ENCODE assay signal across 3 cellular contexts in the genomic region with DNA sequence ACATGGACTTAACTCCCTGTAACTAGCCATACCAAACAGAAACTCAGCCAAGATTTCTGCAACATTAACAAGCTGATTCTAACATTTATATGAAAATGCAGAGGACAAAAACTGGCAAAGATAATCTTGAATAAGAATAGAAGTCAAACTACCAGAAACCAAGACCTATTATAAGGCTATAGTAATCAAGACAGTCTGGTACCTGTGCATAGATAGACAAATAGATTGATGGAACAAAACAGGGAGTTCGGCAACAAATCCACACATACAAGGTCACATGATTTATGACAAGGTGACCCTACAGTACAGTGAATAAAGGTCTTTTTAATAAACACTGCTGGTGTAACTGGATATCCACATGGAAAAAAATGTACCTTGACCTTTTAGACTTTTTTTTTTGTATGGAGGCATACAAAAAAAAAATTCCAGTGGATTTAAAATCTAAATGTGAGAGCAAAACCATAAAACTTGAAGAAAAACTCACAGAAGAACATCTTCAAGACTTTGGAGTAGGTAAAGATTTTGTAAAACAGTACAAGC.
TF ChIP-seq lines count a peak whose summit lies in the region.

No MANE protein-coding gene starts in this region.

TF ChIP-seq in SK-N-SH, 30 proteins besides CTCF, POLR2A, EP300 and RAD21 (continued from another document):
- TF ChIP-seq REST (IDR thresholded peaks at IDR 0.05; ENCODE audit: low read depth, low read length): no peak
- TF ChIP-seq, protein P1, sequence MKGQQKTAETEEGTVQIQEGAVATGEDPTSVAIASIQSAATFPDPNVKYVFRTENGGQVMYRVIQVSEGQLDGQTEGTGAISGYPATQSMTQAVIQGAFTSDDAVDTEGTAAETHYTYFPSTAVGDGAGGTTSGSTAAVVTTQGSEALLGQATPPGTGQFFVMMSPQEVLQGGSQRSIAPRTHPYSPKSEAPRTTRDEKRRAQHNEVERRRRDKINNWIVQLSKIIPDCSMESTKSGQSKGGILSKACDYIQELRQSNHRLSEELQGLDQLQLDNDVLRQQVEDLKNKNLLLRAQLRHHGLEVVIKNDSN (IDR thresholded peaks at IDR 0.05; ENCODE audit: borderline replicate concordance, low read depth): no peak
- no peak for TF ChIP-seq FOXM1 (IDR thresholded peaks at IDR 0.05; ENCODE audit: low read depth)
- TF ChIP-seq CHD2 (IDR thresholded peaks at IDR 0.05; ENCODE audit: low read length, partially characterized antibody): no peak
- TF ChIP-seq, protein P2, sequence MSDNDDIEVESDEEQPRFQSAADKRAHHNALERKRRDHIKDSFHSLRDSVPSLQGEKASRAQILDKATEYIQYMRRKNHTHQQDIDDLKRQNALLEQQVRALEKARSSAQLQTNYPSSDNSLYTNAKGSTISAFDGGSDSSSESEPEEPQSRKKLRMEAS (IDR thresholded peaks at IDR 0.05; ENCODE audit: low read depth): no peak
- TF ChIP-seq TEAD4 (IDR thresholded peaks at IDR 0.05; ENCODE audit: borderline replicate concordance, insufficient read depth): no peak
- TF ChIP-seq, protein P3, sequence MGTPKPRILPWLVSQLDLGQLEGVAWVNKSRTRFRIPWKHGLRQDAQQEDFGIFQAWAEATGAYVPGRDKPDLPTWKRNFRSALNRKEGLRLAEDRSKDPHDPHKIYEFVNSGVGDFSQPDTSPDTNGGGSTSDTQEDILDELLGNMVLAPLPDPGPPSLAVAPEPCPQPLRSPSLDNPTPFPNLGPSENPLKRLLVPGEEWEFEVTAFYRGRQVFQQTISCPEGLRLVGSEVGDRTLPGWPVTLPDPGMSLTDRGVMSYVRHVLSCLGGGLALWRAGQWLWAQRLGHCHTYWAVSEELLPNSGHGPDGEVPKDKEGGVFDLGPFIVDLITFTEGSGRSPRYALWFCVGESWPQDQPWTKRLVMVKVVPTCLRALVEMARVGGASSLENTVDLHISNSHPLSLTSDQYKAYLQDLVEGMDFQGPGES (IDR thresholded peaks at IDR 0.05; ENCODE audit: low read depth, low read length): no peak
- TF ChIP-seq MXI1 (IDR thresholded peaks at IDR 0.05; ENCODE audit: low read depth, low read length): no peak

TF ChIP-seq in SK-N-SH treated with all-trans-retinoic acid at 6 μM for 48 hours, 23 proteins besides CTCF, POLR2A, EP300 and RAD21 (continued from another document):
- no peak for TF ChIP-seq CREB5 (CRISPR knock-in tag; IDR thresholded peaks at IDR 0.05; ENCODE audit: low read depth)
- no peak for TF ChIP-seq ZFP3 (CRISPR knock-in tag; IDR thresholded peaks at IDR 0.05)
- no peak for TF ChIP-seq ZC3H10 (CRISPR knock-in tag; IDR thresholded peaks at IDR 0.05)
- TF ChIP-seq ESRRG (CRISPR knock-in tag; IDR thresholded peaks at IDR 0.05): no peak

TF ChIP-seq in HCT116, 20 proteins besides CTCF, POLR2A, EP300 and RAD21 (continued from another document):
- TF ChIP-seq SRF (IDR thresholded peaks at IDR 0.05; ENCODE audit: low read depth) (no peak), ZFX (IDR thresholded peaks at IDR 0.05) (no peak), ELF1 (IDR thresholded peaks at IDR 0.05; ENCODE audit: borderline replicate concordance, low read depth) (no peak)
- TF ChIP-seq, protein P2 (IDR thresholded peaks at IDR 0.05): no peak
- TF ChIP-seq, protein P4, sequence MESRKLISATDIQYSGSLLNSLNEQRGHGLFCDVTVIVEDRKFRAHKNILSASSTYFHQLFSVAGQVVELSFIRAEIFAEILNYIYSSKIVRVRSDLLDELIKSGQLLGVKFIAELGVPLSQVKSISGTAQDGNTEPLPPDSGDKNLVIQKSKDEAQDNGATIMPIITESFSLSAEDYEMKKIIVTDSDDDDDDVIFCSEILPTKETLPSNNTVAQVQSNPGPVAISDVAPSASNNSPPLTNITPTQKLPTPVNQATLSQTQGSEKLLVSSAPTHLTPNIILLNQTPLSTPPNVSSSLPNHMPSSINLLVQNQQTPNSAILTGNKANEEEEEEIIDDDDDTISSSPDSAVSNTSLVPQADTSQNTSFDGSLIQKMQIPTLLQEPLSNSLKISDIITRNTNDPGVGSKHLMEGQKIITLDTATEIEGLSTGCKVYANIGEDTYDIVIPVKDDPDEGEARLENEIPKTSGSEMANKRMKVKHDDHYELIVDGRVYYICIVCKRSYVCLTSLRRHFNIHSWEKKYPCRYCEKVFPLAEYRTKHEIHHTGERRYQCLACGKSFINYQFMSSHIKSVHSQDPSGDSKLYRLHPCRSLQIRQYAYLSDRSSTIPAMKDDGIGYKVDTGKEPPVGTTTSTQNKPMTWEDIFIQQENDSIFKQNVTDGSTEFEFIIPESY (IDR thresholded peaks at IDR 0.05; ENCODE audit: extremely low read depth, insufficient replicate concordance, low read length): no peak
